ENCODE assay signal across 16 cellular contexts in the genomic region with DNA sequence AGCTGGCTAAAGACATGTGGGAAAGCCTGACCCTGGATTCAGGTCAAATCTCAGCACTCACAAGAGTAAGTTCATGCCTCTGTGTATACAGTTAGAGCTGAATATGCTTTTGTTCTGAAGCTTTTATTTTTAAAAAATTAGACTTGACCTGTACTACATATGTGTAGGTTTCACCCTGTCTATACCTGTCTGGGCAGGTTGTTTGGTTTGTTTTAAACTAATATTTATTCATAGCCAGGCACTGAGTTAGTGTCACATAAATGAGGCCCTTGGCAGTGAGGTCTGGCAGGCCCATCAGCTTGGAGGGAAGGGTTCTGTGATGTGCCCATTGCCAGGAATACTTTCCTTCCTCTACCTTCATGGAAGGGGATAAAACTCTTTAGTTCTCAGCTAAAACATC. TPM values are rescaled to one million over a fixed set of nuclear protein-coding genes. Genes with fewer than 3 reads are reported as not detected.
DNase-seq lines count a peak whose midpoint lies in the region; ATAC-seq and TF ChIP-seq lines count a peak whose summit lies in the region.
"Had no signal": no experiment of that assay in that cellular context is flagged by ENCODE, and none has a peak within 500 bp of the region (broad histone marks: within the 10 kb centered on the region; RNA-seq: fewer than 3 reads in every experiment).

No MANE protein-coding gene starts in this region.

- CTCF ChIA-PET in activated naive CD4-positive, alpha-beta T cell treated with anti-CD3 and anti-CD28 coated beads, Interleukin-2, amount 10 ng/mL, durations not matched to agents 7 days and 5 days (lab: Charles Lee): interaction anchor here (0.6 to 2.8 kb wide), 4 partner anchors 24 to 158 kb away, joined by 3 to 7 read pairs (median 4); a partner anchor contains a TSS

- H3K9me3 ChIP-seq in right atrium auricular region (no peaks in the 10 kb centered on the region), suprapubic skin (no peaks in the 10 kb centered on the region), colonic mucosa (no peaks in the 10 kb centered on the region)

- no peaks in the 10 kb centered on the region for H3K9me3 Mint-ChIP-seq in activated naive CD4-positive, alpha-beta T cell treated with anti-CD3 and anti-CD28 coated beads, Interleukin-2, amount 50 U/mL, for 72 hours
- no peaks in the 10 kb centered on the region for H3K9me3 Mint-ChIP-seq in activated naive CD4-positive, alpha-beta T cell treated with anti-CD3 and anti-CD28 coated beads, Interleukin-2, amount 10 ng/mL, durations not matched to agents 7 days and 5 days
- no peaks in the 10 kb centered on the region for H3K9me3 Mint-ChIP-seq in activated T-helper 2 cell treated with anti-CD3 and anti-CD28 coated beads, Interferon-gamma antibody, Interleukin-2, Interleukin-4, amounts not matched to agents 10 μg/mL and 5 μg/mL and 100 μg/mL, durations not matched to agents 14 hours and 24 hours and 36 hours
- H3K9me3 Mint-ChIP-seq: nephron progenitor cell had no signal

- no peak for ATAC-seq in activated naive CD4-positive, alpha-beta T cell treated with anti-CD3 and anti-CD28 coated beads, Interleukin-2, amount 50 U/mL, for 72 hours

- peaks cover 0 to 10% of the 10 kb centered on the region in 2 donors for H3K36me3 Mint-ChIP-seq in activated naive CD4-positive, alpha-beta T cell treated with anti-CD3 and anti-CD28 coated beads, Interleukin-2, amount 50 U/mL, for 72 hours
- peaks cover 6% of the 10 kb centered on the region for H3K36me3 Mint-ChIP-seq in activated naive CD4-positive, alpha-beta T cell treated with anti-CD3 and anti-CD28 coated beads, Interleukin-2, amount 10 ng/mL, durations not matched to agents 7 days and 5 days
- peaks cover 32% of the 10 kb centered on the region for H3K36me3 Mint-ChIP-seq in activated T-helper 2 cell treated with anti-CD3 and anti-CD28 coated beads, Interferon-gamma antibody, Interleukin-2, Interleukin-4, amounts not matched to agents 10 μg/mL and 5 μg/mL and 100 μg/mL, durations not matched to agents 14 hours and 24 hours and 36 hours (ENCODE audit: low read depth)

- no peak overlapping the region for H3K9ac ChIP-seq in colonic mucosa (ENCODE audit: low read depth in 2 of 2, low read length in 2 of 2)

- no peaks in the 10 kb centered on the region for H3K27me3 ChIP-seq in right atrium auricular region
- H3K27me3 ChIP-seq in suprapubic skin: no peaks in the 10 kb centered on the region
- no peaks in the 10 kb centered on the region for H3K27me3 ChIP-seq in colonic mucosa

- H3K27ac ChIP-seq in right atrium auricular region (peak overlapping the region; percentile 90 to 96), suprapubic skin (peak overlapping the region; percentile 6), colonic mucosa (no peak overlapping the region)

- no peak for DNase-seq in activated naive CD4-positive, alpha-beta T cell treated with anti-CD3 and anti-CD28 coated beads, Interleukin-2, amount 50 U/mL, for 72 hours (ENCODE audit: low spot score in 2 of 2)
- DNase-seq in activated naive CD4-positive, alpha-beta T cell treated with anti-CD3 and anti-CD28 coated beads, Interleukin-2, amount 10 ng/mL, durations not matched to agents 7 days and 5 days: no peak
- DNase-seq in activated T-helper 2 cell treated with anti-CD3 and anti-CD28 coated beads, Interferon-gamma antibody, Interleukin-2, Interleukin-4, amounts not matched to agents 10 μg/mL and 5 μg/mL and 100 μg/mL, durations not matched to agents 14 hours and 24 hours and 36 hours (ENCODE audit: low spot score): no peak
- DNase-seq in right atrium auricular region (ENCODE audit: low spot score) (no peak), suprapubic skin (ENCODE audit: low spot score in 2 of 2) (no peak), colonic mucosa (no peak), NCI-H446 treated with DMSO at 0.1 percent for 48 hours (lab: John Stamatoyannopoulos, UW) (no peak), KBM-7 (no peak)
- DNase-seq: activated effector memory CD4-positive, alpha-beta T cell treated with Interleukin-2 at 50 U/mL for 16 hours; NCI-H1048; NCI-H345; nephron progenitor cell; stimulated activated CD8-positive, alpha-beta memory T cell treated with anti-CD3 and anti-CD28 coated beads, Interleukin-4, amount 100 ng/mL, for 48 hours had no signal

- H3K27ac Mint-ChIP-seq in activated naive CD4-positive, alpha-beta T cell treated with anti-CD3 and anti-CD28 coated beads, Interleukin-2, amount 50 U/mL, for 72 hours: peak overlapping the region; percentile 89 to 93
- H3K27ac Mint-ChIP-seq in activated naive CD4-positive, alpha-beta T cell treated with anti-CD3 and anti-CD28 coated beads, Interleukin-2, amount 10 ng/mL, durations not matched to agents 7 days and 5 days: no peak overlapping the region
- peak overlapping the region; percentile 70 for H3K27ac Mint-ChIP-seq in activated T-helper 2 cell treated with anti-CD3 and anti-CD28 coated beads, Interferon-gamma antibody, Interleukin-2, Interleukin-4, amounts not matched to agents 10 μg/mL and 5 μg/mL and 100 μg/mL, durations not matched to agents 14 hours and 24 hours and 36 hours
- H3K27ac Mint-ChIP-seq: nephron progenitor cell had no signal

- in situ Hi-C loops in KBM-7 (cut with MboI; ENCODE audit: low pct_unique_long_range_greater_than_20kb, low sequenced_read_pairs): no loop called here

- peaks cover 0 to 21% of the 10 kb centered on the region in 2 donors for H3K4me1 ChIP-seq in right atrium auricular region
- peaks cover 33% of the 10 kb centered on the region for H3K4me1 ChIP-seq in suprapubic skin
- peaks cover 7% of the 10 kb centered on the region for H3K4me1 ChIP-seq in colonic mucosa

- H3K4me3 ChIP-seq in right atrium auricular region (peak overlapping the region; percentile 14 to 25), suprapubic skin (no peak overlapping the region), colonic mucosa (no peak overlapping the region)

- H3K4me1 Mint-ChIP-seq in activated naive CD4-positive, alpha-beta T cell treated with anti-CD3 and anti-CD28 coated beads, Interleukin-2, amount 10 ng/mL, durations not matched to agents 7 days and 5 days: peaks cover 25% of the 10 kb centered on the region
- H3K4me1 Mint-ChIP-seq in activated T-helper 2 cell treated with anti-CD3 and anti-CD28 coated beads, Interferon-gamma antibody, Interleukin-2, Interleukin-4, amounts not matched to agents 10 μg/mL and 5 μg/mL and 100 μg/mL, durations not matched to agents 14 hours and 24 hours and 36 hours (ENCODE audit: low read depth): peaks cover 23% of the 10 kb centered on the region
- H3K4me1 Mint-ChIP-seq: nephron progenitor cell had no signal

- TF ChIP-seq CTCF in right atrium auricular region (IDR thresholded peaks at IDR 0.05) (no peak), suprapubic skin (IDR thresholded peaks at IDR 0.05) (no peak), colonic mucosa (IDR thresholded peaks at IDR 0.05) (no peak)

- H3K4me3 Mint-ChIP-seq in activated naive CD4-positive, alpha-beta T cell treated with anti-CD3 and anti-CD28 coated beads, Interleukin-2, amount 10 ng/mL, durations not matched to agents 7 days and 5 days: no peak overlapping the region
- peak overlapping the region; percentile 85 for H3K4me3 Mint-ChIP-seq in activated T-helper 2 cell treated with anti-CD3 and anti-CD28 coated beads, Interferon-gamma antibody, Interleukin-2, Interleukin-4, amounts not matched to agents 10 μg/mL and 5 μg/mL and 100 μg/mL, durations not matched to agents 14 hours and 24 hours and 36 hours (ENCODE audit: low read depth)
- H3K4me3 Mint-ChIP-seq: nephron progenitor cell had no signal

- H3K27me3 Mint-ChIP-seq in activated naive CD4-positive, alpha-beta T cell treated with anti-CD3 and anti-CD28 coated beads, Interleukin-2, amount 10 ng/mL, durations not matched to agents 7 days and 5 days: no peaks in the 10 kb centered on the region
- no peaks in the 10 kb centered on the region for H3K27me3 Mint-ChIP-seq in activated T-helper 2 cell treated with anti-CD3 and anti-CD28 coated beads, Interferon-gamma antibody, Interleukin-2, Interleukin-4, amounts not matched to agents 10 μg/mL and 5 μg/mL and 100 μg/mL, durations not matched to agents 14 hours and 24 hours and 36 hours (ENCODE audit: low read depth)
- H3K27me3 Mint-ChIP-seq: B cell had no signal

- no peak for TF ChIP-seq POLR2A in suprapubic skin (IDR thresholded peaks at IDR 0.05)

- intact Hi-C loops in activated T-helper 2 cell treated with anti-CD3 and anti-CD28 coated beads, Interferon-gamma antibody, Interleukin-2, Interleukin-4, amounts not matched to agents 10 μg/mL and 5 μg/mL and 100 μg/mL, durations not matched to agents 14 hours and 24 hours and 36 hours (cut with micrococcal nuclease): no loop called here
- intact Hi-C loops in colonic mucosa (cut with DNase I): no loop called here

- no peak for TF ChIP-seq EP300 in suprapubic skin (IDR thresholded peaks at IDR 0.05)

- H3K36me3 ChIP-seq in right atrium auricular region (no peaks in the 10 kb centered on the region), suprapubic skin (peaks cover 2% of the 10 kb centered on the region), colonic mucosa (no peaks in the 10 kb centered on the region)

RNA-seq across cellular contexts. Expression of a gene that starts 1.9 kb away (rescaled TPM):
- total RNA-seq in activated naive CD4-positive, alpha-beta T cell treated with anti-CD3 and anti-CD28 coated beads, Interleukin-2, amount 50 U/mL, for 72 hours: 10 to 100 TPM; 39.0 to 57.1 TPM
- total RNA-seq in activated T-helper 2 cell treated with anti-CD3 and anti-CD28 coated beads, Interferon-gamma antibody, Interleukin-2, Interleukin-4, amounts not matched to agents 10 μg/mL and 5 μg/mL and 100 μg/mL, durations not matched to agents 14 hours and 24 hours and 36 hours: 57.4 and 60.0 TPM in 2 replicates
- total RNA-seq in right atrium auricular region (10 to 100 TPM; 70.0 to 78.0 TPM), suprapubic skin (100 to 1,000 TPM in 1 of 4 donors, 10 to 100 TPM in 3; 42.8 to 115 (median 58.7) TPM), colonic mucosa (10 to 100 TPM; 42.6 to 54.5 TPM)
- total RNA-seq: HT1080 had no signal

RNA-seq across cellular contexts. Expression of a gene that starts 31.9 kb away (rescaled TPM):
- not detected for total RNA-seq in activated naive CD4-positive, alpha-beta T cell treated with anti-CD3 and anti-CD28 coated beads, Interleukin-2, amount 50 U/mL, for 72 hours
- 0.64 and 0.96 TPM in 2 replicates for total RNA-seq in activated T-helper 2 cell treated with anti-CD3 and anti-CD28 coated beads, Interferon-gamma antibody, Interleukin-2, Interleukin-4, amounts not matched to agents 10 μg/mL and 5 μg/mL and 100 μg/mL, durations not matched to agents 14 hours and 24 hours and 36 hours
- not detected for total RNA-seq in right atrium auricular region
- 100 to 1,000 TPM in 2 of 4 donors, 10 to 100 TPM in 2; 61.8 to 375 (median 102) TPM for total RNA-seq in suprapubic skin
- total RNA-seq in colonic mucosa: under 1 TPM; 0.58 to 0.59 TPM
- total RNA-seq: kidney epithelial cell had no signal

RNA-seq across cellular contexts. Expression of a gene that starts 33.2 kb away (rescaled TPM):
- total RNA-seq in activated naive CD4-positive, alpha-beta T cell treated with anti-CD3 and anti-CD28 coated beads, Interleukin-2, amount 50 U/mL, for 72 hours: 10 to 100 TPM; 52.3 to 54.1 TPM
- total RNA-seq in activated T-helper 2 cell treated with anti-CD3 and anti-CD28 coated beads, Interferon-gamma antibody, Interleukin-2, Interleukin-4, amounts not matched to agents 10 μg/mL and 5 μg/mL and 100 μg/mL, durations not matched to agents 14 hours and 24 hours and 36 hours: 51.2 and 51.8 TPM in 2 replicates
- total RNA-seq in right atrium auricular region (10 to 100 TPM; 29.8 to 38.6 TPM), suprapubic skin (10 to 100 TPM; 42.9 to 69.9 (median 56.2) TPM), colonic mucosa (10 to 100 TPM; 35.9 to 47.0 TPM)

Comparison
In these comparisons a context has a peak if more than half of its experiments do, and no peak if none do; other contexts are left out.
1. H3K4me3 ChIP-seq: peak in right atrium auricular region (2 of 2); none in suprapubic skin (single experiment) and colonic mucosa (single experiment).
2. RNA of a gene that starts 31.9 kb away (total RNA-seq): 61.8 to 375 TPM in suprapubic skin; 0.64 to 0.96 TPM in activated T-helper 2 cell treated with anti-CD3 and anti-CD28 coated beads, Interferon-gamma antibody, Interleukin-2, Interleukin-4, amounts not matched to agents 10 μg/mL and 5 μg/mL and 100 μg/mL, durations not matched to agents 14 hours and 24 hours and 36 hours, 0.58 to 0.59 TPM in colonic mucosa, not detected in right atrium auricular region and not detected in activated naive CD4-positive, alpha-beta T cell treated with anti-CD3 and anti-CD28 coated beads, Interleukin-2, amount 50 U/mL, for 72 hours; every median in the first group is over 10 times any median in the second.